ENCODE assay signal across 27 cellular contexts in the genomic region with DNA sequence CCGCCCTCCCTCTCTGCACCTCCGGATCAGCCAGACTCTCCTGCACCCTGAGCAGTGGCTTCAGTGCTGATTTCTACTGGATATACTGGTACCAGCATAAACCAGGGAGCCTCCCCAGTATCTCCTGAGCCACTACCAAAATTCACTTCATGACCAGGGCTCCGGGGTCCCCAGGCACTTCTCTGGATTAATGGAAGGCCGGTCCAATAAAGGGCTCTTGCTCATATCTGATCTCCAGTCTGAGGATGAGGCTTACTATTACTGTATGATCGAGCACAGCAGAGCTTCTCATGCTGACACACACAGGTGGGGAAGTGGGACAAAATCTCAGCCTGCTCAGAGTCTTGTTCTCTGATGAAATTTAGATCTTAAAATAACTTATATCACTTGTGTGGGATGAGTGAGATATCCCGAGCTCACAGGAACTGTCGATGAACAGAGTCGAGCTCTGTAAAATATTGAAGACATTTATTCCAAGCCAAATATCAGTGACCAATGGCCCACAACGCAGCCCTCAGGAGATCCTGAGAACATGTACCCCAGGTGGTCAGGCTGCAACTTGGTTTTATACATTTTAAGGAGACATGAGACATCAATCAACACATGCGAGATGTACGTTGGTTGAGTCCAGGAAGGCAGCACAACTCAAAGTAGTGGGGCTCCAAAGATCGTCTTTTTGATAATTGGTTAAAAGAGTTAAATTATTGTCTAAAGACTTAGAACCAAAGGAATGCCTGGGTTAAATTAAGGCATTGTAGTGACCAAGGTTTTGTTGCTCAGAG.
DNase-seq lines count a peak whose midpoint lies in the region; ATAC-seq and TF ChIP-seq lines count a peak whose summit lies in the region.
"Had no signal": no experiment of that assay in that cellular context is flagged by ENCODE, and none has a peak within 500 bp of the region (broad histone marks: within the 10 kb centered on the region; RNA-seq: fewer than 3 reads in every experiment).

No MANE protein-coding gene starts in this region.

- no peak for DNase-seq in Caco-2
- DNase-seq: activated CD4-positive, alpha-beta T cell treated with anti-CD3 and anti-CD28 coated beads for 4 hours; activated CD8-positive, alpha-beta T cell treated with anti-CD3 and anti-CD28 coated beads, Interleukin-2, amount 10 ng/mL, durations not matched to agents 7 days and 5 days; activated effector memory CD4-positive, alpha-beta T cell treated with Interleukin-2 at 50 U/mL for 16 hours; BE2C; CD8-positive, alpha-beta memory T cell; effector CD4-positive, alpha-beta T cell; H7; immature natural killer cell; left colon; MV-4-11; NCI-H146; NCI-H526 treated with DMSO at 0.1 percent for 48 hours; Peyer's patch; stimulated activated naive CD4-positive, alpha-beta T cell had no signal

- TF ChIP-seq CTCF in Caco-2 (IDR thresholded peaks at IDR 0.05; ENCODE audit: insufficient read depth in 1 of 2, low read depth in 1 of 2, low read length in 1 of 2, severe bottlenecking in 1 of 2, unreplicated experiment in 1 of 2) (no peak), liver (IDR thresholded peaks at IDR 0.05; ENCODE audit: low read depth, low read length, missing input control) (no peak)

- H3K27me3 ChIP-seq in Caco-2 (replicated peaks; ENCODE audit: control insufficient read depth, insufficient read depth, low read length) (no peaks in the 10 kb centered on the region), liver (ENCODE audit: control insufficient read depth in 4 of 4, insufficient read depth in 4 of 4, low read length in 3 of 4) (no peaks in the 10 kb centered on the region)
- H3K27me3 ChIP-seq: neutrophil, Peyer's patch had no signal

- peaks cover 13% of the 10 kb centered on the region for H3K4me1 ChIP-seq in Caco-2
- peaks cover 14 to 32% (median 29%) of the 10 kb centered on the region in 4 donors for H3K4me1 ChIP-seq in liver (ENCODE audit: control insufficient read depth in 4 of 4, insufficient read depth in 4 of 4, low read length in 3 of 4)
- H3K4me1 ChIP-seq: BE2C, Peyer's patch had no signal

- no peak for ATAC-seq in activated T-helper 17 cell treated with anti-CD3 and anti-CD28 coated beads, Interleukin-2, amount 50 U/mL, for 72 hours (replicated peaks)
- ATAC-seq in stimulated activated memory B cell treated with anti-CD40 and anti-IgM and Interleukin-4, amounts not matched to agents 10 μg/mL and 1 μg/mL and 100 μg/mL, for 72 hours, result no peak
- ATAC-seq in GM21423 (IDR thresholded peaks at IDR 0.05; ENCODE audit: unreplicated experiment) (no peak), HG03135 (IDR thresholded peaks at IDR 0.05; ENCODE audit: unreplicated experiment) (no peak), GM21447 (IDR thresholded peaks at IDR 0.05; ENCODE audit: unreplicated experiment) (no peak)
- ATAC-seq: activated CD8-positive, alpha-beta T cell treated with anti-CD3 and anti-CD28 coated beads, Interleukin-2, amount 10 ng/mL, durations not matched to agents 7 days and 5 days; activated naive CD4-positive, alpha-beta T cell treated with anti-CD3 and anti-CD28 coated beads, Interleukin-2, amount 50 U/mL, for 72 hours; left colon had no signal

- CTCF ChIA-PET in Caco-2 (lab: Charles Lee), result no interaction called here

- WGBS in liver, result 86% methylated on average over 12 of the region's 12 CpGs

- no TSS peak for BruUV-seq in Caco-2 (replicated peaks; lab: Mats Ljungman, UMichigan)

- no peak overlapping the region for H3K9ac ChIP-seq in liver (ENCODE audit: low read depth in 1 of 2, low read length in 2 of 2)

- H3K4me1 Mint-ChIP-seq in Caco-2 (ENCODE audit: low read depth, unreplicated experiment), result peaks cover 18% of the 10 kb centered on the region
- H3K4me1 Mint-ChIP-seq in activated T-helper 17 cell treated with anti-CD3 and anti-CD28 coated beads, Interleukin-2, amount 50 U/mL, for 72 hours, result no peaks in the 10 kb centered on the region
- H3K4me1 Mint-ChIP-seq in stimulated activated memory B cell treated with anti-CD40 and anti-IgM and Interleukin-4, amounts not matched to agents 10 μg/mL and 1 μg/mL and 100 μg/mL, for 72 hours, result peaks cover 8% of the 10 kb centered on the region
- H3K4me1 Mint-ChIP-seq: CD8-positive, alpha-beta memory T cell; immature natural killer cell had no signal

- H3K27me3 Mint-ChIP-seq in Caco-2 (ENCODE audit: insufficient read depth, unreplicated experiment), result no peaks in the 10 kb centered on the region
- peaks cover 32% of the 10 kb centered on the region for H3K27me3 Mint-ChIP-seq in activated T-helper 17 cell treated with anti-CD3 and anti-CD28 coated beads, Interleukin-2, amount 50 U/mL, for 72 hours
- no peaks in the 10 kb centered on the region for H3K27me3 Mint-ChIP-seq in stimulated activated memory B cell treated with anti-CD40 and anti-IgM and Interleukin-4, amounts not matched to agents 10 μg/mL and 1 μg/mL and 100 μg/mL, for 72 hours
- H3K27me3 Mint-ChIP-seq: memory B cell had no signal

- no peak overlapping the region for H3K4me3 Mint-ChIP-seq in Caco-2 (ENCODE audit: unreplicated experiment)
- H3K4me3 Mint-ChIP-seq in activated T-helper 17 cell treated with anti-CD3 and anti-CD28 coated beads, Interleukin-2, amount 50 U/mL, for 72 hours, result no peak overlapping the region
- H3K4me3 Mint-ChIP-seq in stimulated activated memory B cell treated with anti-CD40 and anti-IgM and Interleukin-4, amounts not matched to agents 10 μg/mL and 1 μg/mL and 100 μg/mL, for 72 hours, result no peak overlapping the region
- H3K4me3 Mint-ChIP-seq: activated CD8-positive, alpha-beta T cell treated with anti-CD3 and anti-CD28 coated beads, Interleukin-2, amount 10 ng/mL, durations not matched to agents 7 days and 5 days; CD8-positive, alpha-beta memory T cell; immature natural killer cell; memory B cell; T-helper 2 cell treated with Interferon-gamma antibody and Interleukin-4, amounts not matched to agents 5 μg/mL and 100 μg/mL, for 36 hours had no signal

- H3K36me3 Mint-ChIP-seq in Caco-2 (ENCODE audit: insufficient read depth, unreplicated experiment), result no peaks in the 10 kb centered on the region
- no peaks in the 10 kb centered on the region for H3K36me3 Mint-ChIP-seq in activated T-helper 17 cell treated with anti-CD3 and anti-CD28 coated beads, Interleukin-2, amount 50 U/mL, for 72 hours (ENCODE audit: low read depth)
- H3K36me3 Mint-ChIP-seq in stimulated activated memory B cell treated with anti-CD40 and anti-IgM and Interleukin-4, amounts not matched to agents 10 μg/mL and 1 μg/mL and 100 μg/mL, for 72 hours, result no peaks in the 10 kb centered on the region
- H3K36me3 Mint-ChIP-seq: activated naive CD4-positive, alpha-beta T cell treated with anti-CD3 and anti-CD28 coated beads, Interleukin-2, amount 50 U/mL, for 72 hours; CD8-positive, alpha-beta memory T cell; immature natural killer cell; memory B cell had no signal

- POLR2A ChIA-PET in Caco-2 (lab: Charles Lee), result no interaction called here

- H3K9me3 ChIP-seq in Caco-2 (no peaks in the 10 kb centered on the region), liver (ENCODE audit: control insufficient read depth in 4 of 4, low read length in 3 of 4) (no peaks in the 10 kb centered on the region)
- H3K9me3 ChIP-seq: BE2C, neutrophil, Peyer's patch, thoracic aorta had no signal

- H3K27ac ChIP-seq in liver (ENCODE audit: low read depth in 1 of 2, low read length in 2 of 2), result peak overlapping the region; percentile 66 to 73
- H3K27ac ChIP-seq: neutrophil, Peyer's patch, skin epidermis, thoracic aorta had no signal

- no peaks in the 10 kb centered on the region for H3K9me3 Mint-ChIP-seq in Caco-2 (ENCODE audit: unreplicated experiment)
- H3K9me3 Mint-ChIP-seq in activated T-helper 17 cell treated with anti-CD3 and anti-CD28 coated beads, Interleukin-2, amount 50 U/mL, for 72 hours, result no peaks in the 10 kb centered on the region
- H3K9me3 Mint-ChIP-seq in stimulated activated memory B cell treated with anti-CD40 and anti-IgM and Interleukin-4, amounts not matched to agents 10 μg/mL and 1 μg/mL and 100 μg/mL, for 72 hours, result no peaks in the 10 kb centered on the region
- H3K9me3 Mint-ChIP-seq: activated naive CD4-positive, alpha-beta T cell treated with anti-CD3 and anti-CD28 coated beads, Interleukin-2, amount 50 U/mL, for 72 hours; CD8-positive, alpha-beta memory T cell; immature natural killer cell; memory B cell; T-helper 2 cell treated with Interferon-gamma antibody and Interleukin-4, amounts not matched to agents 5 μg/mL and 100 μg/mL, for 36 hours had no signal

- TF ChIP-seq RAD21 in liver (IDR thresholded peaks at IDR 0.05), result no peak

- peak overlapping the region; percentile 69 for H3K27ac Mint-ChIP-seq in Caco-2 (ENCODE audit: unreplicated experiment)
- H3K27ac Mint-ChIP-seq in activated T-helper 17 cell treated with anti-CD3 and anti-CD28 coated beads, Interleukin-2, amount 50 U/mL, for 72 hours, result peak overlapping the region; percentile 53
- peak overlapping the region; percentile 56 for H3K27ac Mint-ChIP-seq in stimulated activated memory B cell treated with anti-CD40 and anti-IgM and Interleukin-4, amounts not matched to agents 10 μg/mL and 1 μg/mL and 100 μg/mL, for 72 hours
- H3K27ac Mint-ChIP-seq: activated CD8-positive, alpha-beta T cell treated with anti-CD3 and anti-CD28 coated beads, Interleukin-2, amount 10 ng/mL, durations not matched to agents 7 days and 5 days; CD8-positive, alpha-beta memory T cell; immature natural killer cell; memory B cell; T-helper 2 cell treated with Interferon-gamma antibody and Interleukin-4, amounts not matched to agents 5 μg/mL and 100 μg/mL, for 36 hours had no signal

- H3K4me3 ChIP-seq in Caco-2 (ENCODE audit: low read depth, low read length) (no peak overlapping the region), liver (ENCODE audit: low read depth in 1 of 3, low read length in 3 of 3) (no peak overlapping the region)
- H3K4me3 ChIP-seq: Peyer's patch, skin epidermis, thoracic aorta had no signal

- intact Hi-C loops in Caco-2 (cut with micrococcal nuclease; ENCODE audit: unreplicated experiment), result no loop called here

- no peaks in the 10 kb centered on the region for H3K36me3 ChIP-seq in Caco-2 (ENCODE audit: control insufficient read depth, insufficient read depth, low read length)
- no peaks in the 10 kb centered on the region for H3K36me3 ChIP-seq in liver (ENCODE audit: control insufficient read depth in 4 of 4, insufficient read depth in 3 of 4, low read depth in 1 of 4, low read length in 3 of 4)
- H3K36me3 ChIP-seq: BE2C, neutrophil, Peyer's patch, thoracic aorta had no signal

TF ChIP-seq in liver, 16 proteins besides CTCF, POLR2A, EP300 and RAD21:
- TF ChIP-seq SP1 (IDR thresholded peaks at IDR 0.05) (no peak), TAF1 (conservative IDR thresholded peaks at IDR 0.05) (no peak), FOXA1 (IDR thresholded peaks at IDR 0.05) (no peak), JUND (IDR thresholded peaks at IDR 0.05) (no peak), YY1 (IDR thresholded peaks at IDR 0.05) (no peak), GABPA (IDR thresholded peaks at IDR 0.05 in 1 of 2, conservative IDR thresholded peaks at IDR 0.05 in 1 of 2) (no peak)
- TF ChIP-seq, protein P1, sequence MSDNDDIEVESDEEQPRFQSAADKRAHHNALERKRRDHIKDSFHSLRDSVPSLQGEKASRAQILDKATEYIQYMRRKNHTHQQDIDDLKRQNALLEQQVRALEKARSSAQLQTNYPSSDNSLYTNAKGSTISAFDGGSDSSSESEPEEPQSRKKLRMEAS (IDR thresholded peaks at IDR 0.05), result no peak
